In genomic region chr10:36023939-36024338, GRCh38 we compare ENCODE assay signal across 9 cellular contexts.
DNase-seq lines count a peak whose midpoint lies in the region; ATAC-seq, FAIRE-seq and TF ChIP-seq lines count a peak whose summit lies in the region.
"Had no signal": no experiment of that assay in that cellular context is flagged by ENCODE, and none has a peak within 500 bp of the region (broad histone marks: within the 10 kb centered on the region; RNA-seq: fewer than 3 reads in every experiment).

No MANE protein-coding gene starts in this region.

- TF ChIP-seq CTCF in HepG2 (CRISPR knock-in tag; IDR thresholded peaks at IDR 0.05): no peak
- no peak for TF ChIP-seq CTCF in right lobe of liver (IDR thresholded peaks at IDR 0.05)
- no peak for TF ChIP-seq CTCF in right atrium auricular region (IDR thresholded peaks at IDR 0.05)

- POLR2A ChIA-PET in HepG2 (lab: Yijun Ruan, JAX): no interaction called here

- TF ChIP-seq RAD21 in HepG2 (CRISPR knock-in tag; IDR thresholded peaks at IDR 0.05): no peak

- H3K36me3 ChIP-seq in HepG2 (replicated peaks in 1 of 2; ENCODE audit: control insufficient read depth in 1 of 2, insufficient read depth in 2 of 2, low read length in 2 of 2) (no peaks in the 10 kb centered on the region), right lobe of liver (no peaks in the 10 kb centered on the region), adipocyte (ENCODE audit: control insufficient read depth, insufficient read depth, low read length, severe bottlenecking) (no peaks in the 10 kb centered on the region), right atrium auricular region (no peaks in the 10 kb centered on the region), aorta (ENCODE audit: control insufficient read depth in 1 of 2, insufficient read depth in 2 of 2, low read length in 1 of 2) (no peaks in the 10 kb centered on the region)

- no peak for FAIRE-seq in HepG2 (lab: Jason Lieb, UNC)

- ATAC-seq in HepG2 (no peak), right lobe of liver (no peak), aorta (ENCODE audit: low FRiP score) (peak; percentile 47), GM19452 (IDR thresholded peaks at IDR 0.05; ENCODE audit: unreplicated experiment) (no peak)

- H3K27ac ChIP-seq in HepG2 (ENCODE audit: extremely low read length, insufficient read depth, low read length): no peak overlapping the region
- H3K27ac ChIP-seq in right lobe of liver: no peak overlapping the region
- H3K27ac ChIP-seq in right atrium auricular region: no peak overlapping the region
- H3K27ac ChIP-seq in aorta (ENCODE audit: low read depth in 1 of 2, low read length in 2 of 2): peak overlapping the region in 1 of 2 donors; percentile 18

- intact Hi-C loops in HepG2 (cut with micrococcal nuclease; ENCODE audit: unreplicated experiment): no loop called here
- intact Hi-C loops in right lobe of liver (cut with DNase I): no loop called here
- intact Hi-C loops in aorta (cut with DNase I): no loop called here

- peak; percentile 3 for DNase-seq in HepG2 (ENCODE audit: low spot score)
- no peak for DNase-seq in right lobe of liver
- DNase-seq in adipocyte (ENCODE audit: low read depth): peak; percentile 60
- peak; percentile 63 for DNase-seq in right atrium auricular region (ENCODE audit: low spot score)
- DNase-seq in aorta: peak in 1 of 2 donors; percentile 64
- no peak for DNase-seq in activated CD4-positive, alpha-beta T cell treated with anti-CD3 and anti-CD28 coated beads for 1 hour
- no peak for DNase-seq in stimulated activated CD8-positive, alpha-beta memory T cell treated with anti-CD3 and anti-CD28 coated beads, Interleukin-4, amount 100 ng/mL, for 48 hours
- DNase-seq: NCI-H2029 treated with DMSO at 0.1 percent for 48 hours had no signal

- H3K4me1 ChIP-seq in HepG2 (ENCODE audit: insufficient read depth, low read length): no peaks in the 10 kb centered on the region
- H3K4me1 ChIP-seq in right lobe of liver: no peaks in the 10 kb centered on the region
- peaks cover 8% of the 10 kb centered on the region for H3K4me1 ChIP-seq in adipocyte (ENCODE audit: control insufficient read depth, insufficient read depth, low read length)
- peaks cover 0 to 6% of the 10 kb centered on the region in 2 donors for H3K4me1 ChIP-seq in right atrium auricular region
- H3K4me1 ChIP-seq in aorta (ENCODE audit: control insufficient read depth in 1 of 2, insufficient read depth in 2 of 2, low read length in 2 of 2): peaks cover 0 to 1% of the 10 kb centered on the region in 2 donors

- no peaks in the 10 kb centered on the region for H3K79me2 ChIP-seq in HepG2 (ENCODE audit: insufficient read depth, low read length)

- no peaks in the 10 kb centered on the region for H3K27me3 ChIP-seq in HepG2 (ENCODE audit: control insufficient read depth in 1 of 2, insufficient read depth in 2 of 2, low read length in 2 of 2)
- no peaks in the 10 kb centered on the region for H3K27me3 ChIP-seq in right lobe of liver
- no peaks in the 10 kb centered on the region for H3K27me3 ChIP-seq in adipocyte (replicated peaks; ENCODE audit: control insufficient read depth, insufficient read depth, low read length)
- no peaks in the 10 kb centered on the region for H3K27me3 ChIP-seq in right atrium auricular region
- H3K27me3 ChIP-seq in aorta (ENCODE audit: control insufficient read depth in 1 of 2, insufficient read depth in 2 of 2, low read length in 1 of 2): no peaks in the 10 kb centered on the region

- no TSS peak for BruUV-seq in HepG2 (replicated peaks; lab: Mats Ljungman, UMichigan)

- in situ Hi-C loops in HepG2 (cut with HindIII; ENCODE audit: extremely low pct_ligation_motif_present, low pct_unique_long_range_greater_than_20kb): no loop called here

- no peak for TF ChIP-seq EP300 in HepG2 (IDR thresholded peaks at IDR 0.05; ENCODE audit: low read depth in 2 of 2, low read length in 2 of 2)
- TF ChIP-seq EP300 in HepG2 (CRISPR knock-in tag; IDR thresholded peaks at IDR 0.05; ENCODE audit: borderline replicate concordance): no peak

- H4K20me1 ChIP-seq in HepG2 (ENCODE audit: insufficient read depth, low read length): no peaks in the 10 kb centered on the region

- H3K9ac ChIP-seq in HepG2 (ENCODE audit: insufficient read depth, low read depth, low read length): no peak overlapping the region
- no peak overlapping the region for H3K9ac ChIP-seq in adipocyte (ENCODE audit: low read length)

- CTCF ChIA-PET in HepG2 (lab: Yijun Ruan, JAX; ENCODE audit: low intra/inter-chr PET ratio, low total read pairs): no interaction called here

- H3K4me3 ChIP-seq in HepG2 (replicated peaks in 1 of 3; ENCODE audit: insufficient read depth in 1 of 3, low read depth in 2 of 3, low read length in 3 of 3) (no peak overlapping the region), right lobe of liver (no peak overlapping the region), adipocyte (ENCODE audit: low read length) (no peak overlapping the region), right atrium auricular region (no peak overlapping the region), aorta (ENCODE audit: low read length in 2 of 2) (no peak overlapping the region)

- no peak overlapping the region for H2AFZ ChIP-seq in HepG2 (ENCODE audit: low read length)

- no peak for TF ChIP-seq POLR2A in HepG2 (IDR thresholded peaks at IDR 0.05; ENCODE audit: insufficient read depth in 1 of 2, low read depth in 2 of 2, low read length in 2 of 2)
- no peak for TF ChIP-seq POLR2A in right lobe of liver (IDR thresholded peaks at IDR 0.05)

- H3K9me3 ChIP-seq in HepG2 (ENCODE audit: low read length) (no peaks in the 10 kb centered on the region), right lobe of liver (no peaks in the 10 kb centered on the region), adipocyte (ENCODE audit: control insufficient read depth, low read length) (no peaks in the 10 kb centered on the region), right atrium auricular region (no peaks in the 10 kb centered on the region), aorta (ENCODE audit: control insufficient read depth, low read length) (peaks cover 1% of the 10 kb centered on the region)

- no peak overlapping the region for H3K4me2 ChIP-seq in HepG2 (ENCODE audit: low read depth, low read length)

TF ChIP-seq in HepG2, 621 proteins besides CTCF, POLR2A, EP300 and RAD21:
- TF ChIP-seq ISX (CRISPR knock-in tag; conservative IDR thresholded peaks at IDR 0.05): no peak
- TF ChIP-seq SMARCE1 (IDR thresholded peaks at IDR 0.05; ENCODE audit: borderline replicate concordance): no peak
TF ChIP-seq in HepG2: peak in this region for 0.

Comparison
In these comparisons a context has a peak if more than half of its experiments do, and no peak if none do; other contexts are left out.
1. DNase-seq: peak in HepG2 (single experiment), adipocyte (single experiment) and right atrium auricular region (single experiment); none in right lobe of liver (0 of 3), activated CD4-positive, alpha-beta T cell treated with anti-CD3 and anti-CD28 coated beads for 1 hour (single experiment) and stimulated activated CD8-positive, alpha-beta memory T cell treated with anti-CD3 and anti-CD28 coated beads, Interleukin-4, amount 100 ng/mL, for 48 hours (single experiment).